Comparison of ENCODE assay signal across 21 cellular contexts in genomic region chr7:125465527-125465926, GRCh38.
A peak's percentile ranks its signal among the peaks of the same experiment; 100 is the strongest.
DNase-seq lines count a peak whose midpoint lies in the region; ATAC-seq and TF ChIP-seq lines count a peak whose summit lies in the region.
"Had no signal": no experiment of that assay in that cellular context is flagged by ENCODE, and none has a peak within 500 bp of the region (broad histone marks: within the 10 kb centered on the region; RNA-seq: fewer than 3 reads in every experiment).

No MANE protein-coding gene starts in this region.

- H3K36me3 Mint-ChIP-seq in nephron (ENCODE audit: low read depth), result no peaks in the 10 kb centered on the region
- H3K36me3 Mint-ChIP-seq: CD4-positive, CD25-positive, alpha-beta regulatory T cell; CD8-positive, alpha-beta memory T cell had no signal

- no peak overlapping the region for H3K27ac ChIP-seq in caudate nucleus (ENCODE audit: low read depth, low read length)
- H3K27ac ChIP-seq: GM23248, HL-60 had no signal

- no peaks in the 10 kb centered on the region for H3K27me3 Mint-ChIP-seq in nephron (ENCODE audit: low read depth)
- H3K27me3 Mint-ChIP-seq: CD4-positive, CD25-positive, alpha-beta regulatory T cell; CD8-positive, alpha-beta memory T cell had no signal

- DNase-seq in NCI-H69 (lab: John Stamatoyannopoulos, UW), result peak; percentile 36
- peak; percentile 3 for DNase-seq in smooth muscle cell of the brain vasculature (ENCODE audit: low read depth, low spot score)
- no peak for DNase-seq in amygdala (lab: John Stamatoyannopoulos, UW)
- no peak for DNase-seq in caudate nucleus (lab: John Stamatoyannopoulos, UW)
- DNase-seq in stimulated activated CD4-positive, alpha-beta T cell treated with anti-CD3 and anti-CD28 coated beads, Interleukin-15, amount 100 ng/mL, for 24 hours, result no peak
- DNase-seq: ACHN; BE2C; C1 segment of cervical spinal cord; CD4-positive, CD25-positive, alpha-beta regulatory T cell; CD8-positive, alpha-beta memory T cell; COR-L47; DMS 273 treated with DMSO at 0.1 percent for 48 hours; DMS53; DND-41; EL; GM23248 had no signal

- no peak overlapping the region for H3K4me3 Mint-ChIP-seq in nephron
- H3K4me3 Mint-ChIP-seq: CD4-positive, CD25-positive, alpha-beta regulatory T cell; CD8-positive, alpha-beta memory T cell had no signal

- peaks cover 10% of the 10 kb centered on the region for H3K4me1 Mint-ChIP-seq in nephron
- H3K4me1 Mint-ChIP-seq: CD8-positive, alpha-beta memory T cell had no signal

- peak overlapping the region in 2 of 3 experiments; percentile 57 to 67 for H3K27ac Mint-ChIP-seq in nephron
- H3K27ac Mint-ChIP-seq: CD4-positive, CD25-positive, alpha-beta regulatory T cell; CD8-positive, alpha-beta memory T cell had no signal

- H3K9me3 Mint-ChIP-seq in nephron, result no peaks in the 10 kb centered on the region

- TF ChIP-seq CTCF in nephron (IDR thresholded peaks at IDR 0.05; ENCODE audit: unreplicated experiment in 3 of 3), result no peak

- no peak for ATAC-seq in SK-N-SH treated with all-trans-retinoic acid at 6 μM for 48 hours
- no peak for ATAC-seq in activated CD4-positive, CD25-positive, alpha-beta regulatory T cell treated with anti-CD3 and anti-CD28 coated beads, Interleukin-2, amount 50 U/mL, for 24 hours
- ATAC-seq: GM12878 had no signal

TF ChIP-seq in SK-N-SH treated with all-trans-retinoic acid at 6 μM for 48 hours, 23 proteins besides CTCF, POLR2A, EP300 and RAD21:
- TF ChIP-seq RARB (CRISPR knock-in tag; IDR thresholded peaks at IDR 0.05), result no peak
- peak; percentile 18; the same call in 1 of the 2 replicates for TF ChIP-seq TCF4 (CRISPR knock-in tag; IDR thresholded peaks at IDR 0.05; ENCODE audit: borderline replicate concordance)
TF ChIP-seq in SK-N-SH treated with all-trans-retinoic acid at 6 μM for 48 hours: peak in this region for 1.

Comparison
In these comparisons a context has a peak if more than half of its experiments do, and no peak if none do; other contexts are left out.
1. DNase-seq: peak in NCI-H69 (single experiment) and smooth muscle cell of the brain vasculature (single experiment); none in amygdala (0 of 56), caudate nucleus (0 of 61) and stimulated activated CD4-positive, alpha-beta T cell treated with anti-CD3 and anti-CD28 coated beads, Interleukin-15, amount 100 ng/mL, for 24 hours (single experiment).